ENCODE assay signal across 1 cellular context in the genomic region with DNA sequence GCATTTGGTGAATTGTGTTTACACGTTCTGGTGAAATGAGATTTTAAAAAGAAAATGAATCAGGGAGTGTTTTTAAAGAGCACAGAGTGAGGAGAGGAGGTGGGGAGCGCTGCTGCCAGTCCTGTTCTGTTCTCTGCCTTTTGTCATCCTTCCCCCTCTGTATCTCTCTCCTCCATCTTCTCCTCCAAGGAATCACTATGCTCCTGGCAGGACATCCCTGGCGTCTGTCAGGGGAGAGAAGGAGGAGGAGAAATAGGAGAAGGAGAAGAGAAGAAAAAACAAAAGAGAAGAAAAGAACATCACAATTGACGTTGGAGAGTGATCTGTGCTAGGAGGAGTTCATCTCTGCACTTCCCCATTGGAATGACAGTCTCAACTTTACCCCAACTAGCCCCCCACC.
TF ChIP-seq lines count a peak whose summit lies in the region.

No MANE protein-coding gene starts in this region.

TF ChIP-seq in A549, 52 proteins besides CTCF, POLR2A, EP300 and RAD21 (continued from another document):
- TF ChIP-seq, protein P1, sequence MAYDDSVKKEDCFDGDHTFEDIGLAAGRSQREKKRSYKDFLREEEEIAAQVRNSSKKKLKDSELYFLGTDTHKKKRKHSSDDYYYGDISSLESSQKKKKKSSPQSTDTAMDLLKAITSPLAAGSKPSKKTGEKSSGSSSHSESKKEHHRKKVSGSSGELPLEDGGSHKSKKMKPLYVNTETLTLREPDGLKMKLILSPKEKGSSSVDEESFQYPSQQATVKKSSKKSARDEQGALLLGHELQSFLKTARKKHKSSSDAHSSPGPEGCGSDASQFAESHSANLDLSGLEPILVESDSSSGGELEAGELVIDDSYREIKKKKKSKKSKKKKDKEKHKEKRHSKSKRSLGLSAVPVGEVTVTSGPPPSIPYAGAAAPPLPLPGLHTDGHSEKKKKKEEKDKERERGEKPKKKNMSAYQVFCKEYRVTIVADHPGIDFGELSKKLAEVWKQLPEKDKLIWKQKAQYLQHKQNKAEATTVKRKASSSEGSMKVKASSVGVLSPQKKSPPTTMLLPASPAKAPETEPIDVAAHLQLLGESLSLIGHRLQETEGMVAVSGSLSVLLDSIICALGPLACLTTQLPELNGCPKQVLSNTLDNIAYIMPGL (CRISPR knock-in tag; IDR thresholded peaks at IDR 0.05; ENCODE audit: borderline replicate concordance) = no peak
- TF ChIP-seq NFE2L2 (conservative IDR thresholded peaks at IDR 0.05; ENCODE audit: low read length) (no peak), SREBF2 (IDR thresholded peaks at IDR 0.05) (no peak)
